19 cellular contexts compared by ENCODE assay signal in genomic region chr5:89444073-89444472, GRCh38.
"Had no signal": no experiment of that assay in that cellular context is flagged by ENCODE, and none has a peak within 500 bp of the region (broad histone marks: within the 10 kb centered on the region; RNA-seq: fewer than 3 reads in every experiment).

No MANE protein-coding gene starts in this region.

- H3K4me1 ChIP-seq: breast epithelium had no signal

- H3K4me3 Mint-ChIP-seq: activated CD8-positive, alpha-beta T cell treated with anti-CD3 and anti-CD28 coated beads for 36 hours; activated naive CD8-positive, alpha-beta T cell treated with anti-CD3 and anti-CD28 coated beads, Interleukin-2, amount 10 ng/mL, durations not matched to agents 7 days and 5 days; endodermal cell; naive thymus-derived CD8-positive, alpha-beta T cell had no signal

- ATAC-seq: activated CD8-positive, alpha-beta T cell treated with anti-CD3 and anti-CD28 coated beads for 36 hours; left cardiac atrium; naive thymus-derived CD8-positive, alpha-beta T cell; right cardiac atrium had no signal

- DNase-seq: activated CD4-positive, alpha-beta T cell treated with anti-CD3 and anti-CD28 coated beads for 4 hours; activated CD8-positive, alpha-beta memory T cell treated with anti-CD3 and anti-CD28 coated beads, Interleukin-2, amount 50 U/mL, for 48 hours; activated CD8-positive, alpha-beta T cell treated with anti-CD3 and anti-CD28 coated beads for 36 hours; activated naive CD8-positive, alpha-beta T cell treated with anti-CD3 and anti-CD28 coated beads, Interleukin-2, amount 10 ng/mL, durations not matched to agents 7 days and 5 days; anterior cingulate cortex; dermis blood vessel endothelial cell; endodermal cell; immature natural killer cell; left cardiac atrium; naive thymus-derived CD8-positive, alpha-beta T cell; right cardiac atrium; stimulated activated CD4-positive, alpha-beta T cell treated with anti-CD3 and anti-CD28 coated beads, Interleukin-1b, Interleukin-23, amount 100 ng/mL, for 48 hours; stimulated activated naive CD4-positive, alpha-beta T cell; substantia nigra; T-helper 9 cell; trophoblast cell had no signal

- H3K36me3 Mint-ChIP-seq: activated naive CD8-positive, alpha-beta T cell treated with anti-CD3 and anti-CD28 coated beads, Interleukin-2, amount 10 ng/mL, durations not matched to agents 7 days and 5 days; immature natural killer cell; naive thymus-derived CD8-positive, alpha-beta T cell had no signal

- H3K27me3 Mint-ChIP-seq: activated CD8-positive, alpha-beta T cell treated with anti-CD3 and anti-CD28 coated beads for 36 hours; naive thymus-derived CD8-positive, alpha-beta T cell; progenitor cell of endocrine pancreas had no signal

- H3K9me3 ChIP-seq: breast epithelium had no signal

- H3K9me3 Mint-ChIP-seq: activated CD8-positive, alpha-beta T cell treated with anti-CD3 and anti-CD28 coated beads for 36 hours; activated naive CD8-positive, alpha-beta T cell treated with anti-CD3 and anti-CD28 coated beads, Interleukin-2, amount 10 ng/mL, durations not matched to agents 7 days and 5 days; endodermal cell; immature natural killer cell; naive thymus-derived CD8-positive, alpha-beta T cell had no signal

- H3K27ac ChIP-seq: breast epithelium, WERI-Rb-1 had no signal

- H3K4me3 ChIP-seq: breast epithelium had no signal

- H3K4me1 Mint-ChIP-seq: activated naive CD8-positive, alpha-beta T cell treated with anti-CD3 and anti-CD28 coated beads, Interleukin-2, amount 10 ng/mL, durations not matched to agents 7 days and 5 days had no signal

- H3K27ac Mint-ChIP-seq: activated CD8-positive, alpha-beta T cell treated with anti-CD3 and anti-CD28 coated beads for 36 hours; activated naive CD8-positive, alpha-beta T cell treated with anti-CD3 and anti-CD28 coated beads, Interleukin-2, amount 10 ng/mL, durations not matched to agents 7 days and 5 days; endodermal cell; progenitor cell of endocrine pancreas had no signal

- H3K36me3 ChIP-seq: breast epithelium, WERI-Rb-1 had no signal

- H3K27me3 ChIP-seq: breast epithelium had no signal
